8 cellular contexts compared by ENCODE assay signal in genomic region chr15:75449585-75450306, GRCh38.
DNase-seq lines count a peak whose midpoint lies in the region; ATAC-seq and TF ChIP-seq lines count a peak whose summit lies in the region.

No MANE protein-coding gene starts in this region.

- no peak for TF ChIP-seq CTCF in cardiac fibroblast (IDR thresholded peaks at IDR 0.05; ENCODE audit: low read depth, low read length)

- no peak for ATAC-seq in stimulated activated naive CD8-positive, alpha-beta T cell treated with anti-CD3 and anti-CD28 coated beads, Interleukin-15, Interleukin-2, amounts not matched to agents 100 U/mL and 50 U/mL, for 24 hours
- ATAC-seq in HG03097 (IDR thresholded peaks at IDR 0.05; ENCODE audit: low FRiP score, unreplicated experiment), result no peak

- peaks cover 58% of the 10 kb centered on the region for H3K4me1 Mint-ChIP-seq in stimulated activated naive CD8-positive, alpha-beta T cell treated with anti-CD3 and anti-CD28 coated beads, Interleukin-15, Interleukin-2, amounts not matched to agents 100 ng/mL and 50 ng/mL, for 24 hours (ENCODE audit: low read depth)

- no peaks in the 10 kb centered on the region for H3K9me3 ChIP-seq in mucosa of stomach (ENCODE audit: control insufficient read depth, low read length)

- H3K27me3 ChIP-seq in mucosa of stomach (ENCODE audit: control insufficient read depth, insufficient read depth, low read length), result no peaks in the 10 kb centered on the region

- H3K9me3 Mint-ChIP-seq in stimulated activated naive CD8-positive, alpha-beta T cell treated with anti-CD3 and anti-CD28 coated beads, Interleukin-15, Interleukin-2, amounts not matched to agents 100 ng/mL and 50 ng/mL, for 24 hours, result no peaks in the 10 kb centered on the region

- H3K4me3 ChIP-seq in cardiac fibroblast (replicated peaks in 1 of 2; ENCODE audit: low read depth in 2 of 2, low read length in 2 of 2) (peak overlapping the region; percentile 73 to 98), mucosa of stomach (ENCODE audit: low read length) (peak overlapping the region; percentile 83)

- peaks cover 14% of the 10 kb centered on the region for H3K4me1 ChIP-seq in mucosa of stomach (ENCODE audit: control insufficient read depth, insufficient read depth, low read length)

- no peak overlapping the region for H3K9ac ChIP-seq in mucosa of stomach (ENCODE audit: low read length)

- no peaks in the 10 kb centered on the region for H3K36me3 ChIP-seq in mucosa of stomach (ENCODE audit: control insufficient read depth, insufficient read depth, low read length)

- H3K36me3 Mint-ChIP-seq in stimulated activated naive CD8-positive, alpha-beta T cell treated with anti-CD3 and anti-CD28 coated beads, Interleukin-15, Interleukin-2, amounts not matched to agents 100 ng/mL and 50 ng/mL, for 24 hours (ENCODE audit: low read depth), result peaks cover 18% of the 10 kb centered on the region

- H3K27me3 Mint-ChIP-seq in stimulated activated naive CD8-positive, alpha-beta T cell treated with anti-CD3 and anti-CD28 coated beads, Interleukin-15, Interleukin-2, amounts not matched to agents 100 ng/mL and 50 ng/mL, for 24 hours, result no peaks in the 10 kb centered on the region

- H3K27ac Mint-ChIP-seq in stimulated activated naive CD8-positive, alpha-beta T cell treated with anti-CD3 and anti-CD28 coated beads, Interleukin-15, Interleukin-2, amounts not matched to agents 100 ng/mL and 50 ng/mL, for 24 hours, result peak overlapping the region; percentile 95

- DNase-seq in stimulated activated naive CD8-positive, alpha-beta T cell treated with anti-CD3 and anti-CD28 coated beads, Interleukin-15, Interleukin-2, amounts not matched to agents 100 U/mL and 50 U/mL, for 24 hours, result no peak
- DNase-seq in cardiac fibroblast (ENCODE audit: low read depth in 2 of 2) (no peak), SW480 (ENCODE audit: low spot score) (no peak)
- no peak for DNase-seq in activated CD4-positive, CD25-positive, alpha-beta regulatory T cell (lab: John Stamatoyannopoulos, UW)
- DNase-seq in stimulated activated CD4-positive, alpha-beta T cell treated with anti-CD3 and anti-CD28 coated beads, Interleukin-1b, Interleukin-23, amount 100 ng/mL, for 48 hours, result no peak

- peak overlapping the region; percentile 99 for H3K4me3 Mint-ChIP-seq in stimulated activated naive CD8-positive, alpha-beta T cell treated with anti-CD3 and anti-CD28 coated beads, Interleukin-15, Interleukin-2, amounts not matched to agents 100 ng/mL and 50 ng/mL, for 24 hours
